10 cellular contexts compared by ENCODE assay signal in the genomic region with DNA sequence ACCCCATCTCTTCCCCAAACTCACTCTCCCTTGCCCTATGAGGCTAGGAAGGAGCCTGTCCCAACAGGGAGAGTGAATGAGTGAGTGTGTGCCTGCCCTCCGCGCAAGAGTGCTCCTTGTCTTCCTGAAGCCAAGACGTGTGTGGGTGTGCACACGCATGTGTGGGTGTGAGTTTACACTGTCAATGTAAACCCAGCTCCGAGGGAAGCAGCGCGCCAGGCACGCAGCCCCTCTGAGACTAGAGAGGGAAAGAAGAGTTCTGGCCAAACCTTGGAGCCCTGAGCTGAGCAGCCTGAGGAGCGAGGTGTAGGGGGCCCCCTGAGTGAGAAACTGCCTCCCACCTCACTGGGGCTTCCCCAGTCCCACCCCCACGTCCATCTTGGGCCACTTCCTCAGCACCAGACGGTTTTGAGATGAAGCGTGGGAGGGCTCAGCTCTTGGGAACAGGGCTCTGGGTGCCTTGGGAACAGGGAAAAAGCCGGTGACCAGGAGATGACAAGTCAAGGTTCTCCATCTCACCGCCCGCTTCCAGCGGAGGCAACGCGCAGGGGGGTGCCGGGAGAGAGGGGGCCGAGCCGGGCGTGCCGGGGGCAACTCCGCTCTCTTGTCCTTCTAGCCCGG. TPM values are rescaled to one million over a fixed set of nuclear protein-coding genes. Genes with fewer than 3 reads are reported as not detected.
DNase-seq lines count a peak whose midpoint lies in the region; ATAC-seq and TF ChIP-seq lines count a peak whose summit lies in the region.
"Had no signal": no experiment of that assay in that cellular context is flagged by ENCODE, and none has a peak within 500 bp of the region (broad histone marks: within the 10 kb centered on the region; RNA-seq: fewer than 3 reads in every experiment).

No MANE protein-coding gene starts in this region.

- peaks cover 7% of the 10 kb centered on the region for H3K4me1 ChIP-seq in NT2/D1 (ENCODE audit: insufficient read depth, insufficient read length)
- H3K4me1 ChIP-seq in foreskin keratinocyte, result peaks cover under 1% of the 10 kb centered on the region
- peaks cover 0 to 62% (median 17%) of the 10 kb centered on the region in 3 donors for H3K4me1 ChIP-seq in gastroesophageal sphincter
- H3K4me1 ChIP-seq in testis, result peaks cover 16% of the 10 kb centered on the region

- no peaks in the 10 kb centered on the region for H3K36me3 Mint-ChIP-seq in nephron progenitor cell (ENCODE audit: low read depth)

- peaks cover 69% of the 10 kb centered on the region for H3K27me3 Mint-ChIP-seq in nephron progenitor cell (ENCODE audit: low read depth, poor library complexity)

- TF ChIP-seq CTCF in AG09309 (IDR thresholded peaks at IDR 0.05; ENCODE audit: control insufficient read depth, insufficient read depth, low read depth, low read length, missing control alignments) (no peak), fibroblast of the aortic adventitia (IDR thresholded peaks at IDR 0.05; ENCODE audit: insufficient read depth, low read length) (no peak), nephron progenitor cell (IDR thresholded peaks at IDR 0.05) (no peak), foreskin keratinocyte (conservative IDR thresholded peaks at IDR 0.05) (no peak), gastroesophageal sphincter (IDR thresholded peaks at IDR 0.05) (no peak), testis (IDR thresholded peaks at IDR 0.05) (no peak)

- H3K27ac ChIP-seq in foreskin keratinocyte, result no peak overlapping the region
- H3K27ac ChIP-seq in gastroesophageal sphincter, result peak overlapping the region in 2 of 4 donors; percentile 84 to 94
- no peak overlapping the region for H3K27ac ChIP-seq in testis
- H3K27ac ChIP-seq: BLaER1 treated with 17β-estradiol and CSF1 and Interleukin-3, amounts not matched to agents 10 nM and 100 nM had no signal

- TF ChIP-seq EP300 in gastroesophageal sphincter (IDR thresholded peaks at IDR 0.05), result no peak

- H3K27ac Mint-ChIP-seq in nephron progenitor cell, result peak overlapping the region; percentile 66

- ATAC-seq in GM18517 (IDR thresholded peaks at IDR 0.05; ENCODE audit: unreplicated experiment) (no peak), foreskin keratinocyte (no peak), gastroesophageal sphincter (no peak)

- intact Hi-C loops in testis (cut with DNase I; ENCODE audit: low total_unique reads), result no loop called here

- WGBS in gastroesophageal sphincter (ENCODE audit: low coverage in 1 of 2), 2 donors, result no CpG with 5 or more reads among the region's 25 CpGs
- WGBS in testis, 2 donors, result 4 to 14% methylated on average over 20 to 25 of the region's 25 CpGs

- H3K9me3 ChIP-seq in NT2/D1 (ENCODE audit: insufficient read depth, low read length) (no peaks in the 10 kb centered on the region), gastroesophageal sphincter (no peaks in the 10 kb centered on the region), testis (no peaks in the 10 kb centered on the region)
- H3K9me3 ChIP-seq: BLaER1 treated with 17β-estradiol and CSF1 and Interleukin-3, amounts not matched to agents 10 nM and 100 nM had no signal

- DNase-seq in AG09309 (ENCODE audit: low read depth) (no peak), NT2/D1 (ENCODE audit: low read depth, low spot score) (no peak), fibroblast of the aortic adventitia (ENCODE audit: low read depth) (peak; percentile 61), nephron progenitor cell (peak; percentile 43), foreskin keratinocyte (no peak), testis (no peak)
- DNase-seq: NCI-H1930 had no signal

- peak overlapping the region; percentile 87 for H3K4me3 Mint-ChIP-seq in nephron progenitor cell

- H3K9ac ChIP-seq in NT2/D1 (ENCODE audit: insufficient read length, low read depth), result peak overlapping the region; percentile 66
- H3K9ac ChIP-seq: BLaER1 treated with 17β-estradiol and CSF1 and Interleukin-3, amounts not matched to agents 10 nM and 100 nM had no signal

- H3K9me3 Mint-ChIP-seq in nephron progenitor cell, result no peaks in the 10 kb centered on the region

- H3K4me1 Mint-ChIP-seq in nephron progenitor cell, result peaks cover 51% of the 10 kb centered on the region

- H3K27me3 ChIP-seq in NT2/D1 (ENCODE audit: insufficient read depth, insufficient read length) (peaks cover 65% of the 10 kb centered on the region), foreskin keratinocyte (peaks cover 97% of the 10 kb centered on the region), gastroesophageal sphincter (peaks cover 51% of the 10 kb centered on the region), testis (peaks cover 4% of the 10 kb centered on the region)

- H3K4me3 ChIP-seq in AG09309 (ENCODE audit: control insufficient read depth, low read depth, low read length) (peak overlapping the region; percentile 9), NT2/D1 (ENCODE audit: insufficient read length, low read depth) (peak overlapping the region; percentile 36), fibroblast of the aortic adventitia (ENCODE audit: low read depth, low read length) (peak overlapping the region; percentile 93), gastroesophageal sphincter (peak overlapping the region in 1 of 2 donors; percentile 45), testis (no peak overlapping the region)
- H3K4me3 ChIP-seq: BLaER1 treated with 17β-estradiol and CSF1 and Interleukin-3, amounts not matched to agents 10 nM and 100 nM had no signal

- no peak for TF ChIP-seq POLR2A in gastroesophageal sphincter (IDR thresholded peaks at IDR 0.05)
- no peak for TF ChIP-seq POLR2A in testis (IDR thresholded peaks at IDR 0.05)

- no peaks in the 10 kb centered on the region for H3K36me3 ChIP-seq in NT2/D1 (ENCODE audit: insufficient read depth, insufficient read length, low read length)
- H3K36me3 ChIP-seq in gastroesophageal sphincter, result no peaks in the 10 kb centered on the region
- H3K36me3 ChIP-seq in testis (ENCODE audit: low read depth, missing control alignments), result no peaks in the 10 kb centered on the region
- H3K36me3 ChIP-seq: BLaER1 treated with 17β-estradiol and CSF1 and Interleukin-3, amounts not matched to agents 10 nM and 100 nM had no signal

RNA-seq across cellular contexts. Expression of gene MECOM, which starts 5.1 kb away (rescaled TPM):
- total RNA-seq in fibroblast of the aortic adventitia (ENCODE audit: low replicate concordance) (10.1 and 44.3 TPM in 2 replicates), foreskin keratinocyte (2.2 and 4.0 TPM in 2 replicates), gastroesophageal sphincter (10 to 100 TPM; 13.7 to 92.6 (median 55.6) TPM), testis (10 to 100 TPM in 1 of 2 donors, 1 to 10 TPM in 1; 5.2 to 13.5 TPM)
- polyA plus RNA-seq in foreskin keratinocyte (0.37 and 0.76 TPM in 2 replicates), testis (ENCODE audit: insufficient read depth, low read depth, low replicate concordance) (6.7 TPM)

Comparison
In these comparisons a context has a peak if more than half of its experiments do, and no peak if none do; other contexts are left out.
1. DNase-seq: peak in fibroblast of the aortic adventitia (single experiment) and nephron progenitor cell (single experiment); none in AG09309 (single experiment), NT2/D1 (single experiment), foreskin keratinocyte (0 of 2) and testis (single experiment).
2. H3K4me3 ChIP-seq: peak in AG09309 (single experiment), NT2/D1 (single experiment) and fibroblast of the aortic adventitia (single experiment); none in testis (0 of 2).